Comparison of ENCODE assay signal across 18 cellular contexts in genomic region chr15:90386221-90386620, GRCh38. TPM values are rescaled to one million over a fixed set of nuclear protein-coding genes. Genes with fewer than 3 reads are reported as not detected.
DNase-seq lines count a peak whose midpoint lies in the region; ATAC-seq, FAIRE-seq and TF ChIP-seq lines count a peak whose summit lies in the region.
"Had no signal": no experiment of that assay in that cellular context is flagged by ENCODE, and none has a peak within 500 bp of the region (broad histone marks: within the 10 kb centered on the region; RNA-seq: fewer than 3 reads in every experiment).

No MANE protein-coding gene starts in this region.

- H3K9me3 ChIP-seq in keratinocyte (ENCODE audit: control insufficient read depth, low read depth, low read length) (no peaks in the 10 kb centered on the region), tibial artery (no peaks in the 10 kb centered on the region), endodermal cell (ENCODE audit: control insufficient read depth, low read length) (no peaks in the 10 kb centered on the region)
- H3K9me3 ChIP-seq: right atrium auricular region, SK-N-SH, upper lobe of right lung had no signal

- no peak overlapping the region for H3K4me2 ChIP-seq in keratinocyte (ENCODE audit: control insufficient read depth, extremely low read depth, insufficient read depth, low read depth, low read length)
- H3K4me2 ChIP-seq: SK-N-SH had no signal

- H3K4me3 Mint-ChIP-seq in activated naive CD4-positive, alpha-beta T cell treated with anti-CD3 and anti-CD28 coated beads, Interleukin-2, amount 50 U/mL, for 24 hours: peak overlapping the region; percentile 64
- peak overlapping the region; percentile 24 for H3K4me3 Mint-ChIP-seq in activated CD4-positive, alpha-beta memory T cell treated with anti-CD3 and anti-CD28 coated beads, Interleukin-2, amount 10 ng/mL, durations not matched to agents 7 days and 5 days
- H3K4me3 Mint-ChIP-seq in endodermal cell: no peak overlapping the region

- ATAC-seq in HG03342 (IDR thresholded peaks at IDR 0.05; ENCODE audit: unreplicated experiment): no peak
- no peak for ATAC-seq in HG03025 (IDR thresholded peaks at IDR 0.05; ENCODE audit: low FRiP score, unreplicated experiment)
- ATAC-seq: upper lobe of right lung had no signal

- peaks cover 30% of the 10 kb centered on the region for H3K79me2 ChIP-seq in keratinocyte (ENCODE audit: control insufficient read depth, insufficient read depth, low read length)

- H3K27me3 Mint-ChIP-seq in activated naive CD4-positive, alpha-beta T cell treated with anti-CD3 and anti-CD28 coated beads, Interleukin-2, amount 50 U/mL, for 24 hours: no peaks in the 10 kb centered on the region
- H3K27me3 Mint-ChIP-seq in activated CD4-positive, alpha-beta memory T cell treated with anti-CD3 and anti-CD28 coated beads, Interleukin-2, amount 10 ng/mL, durations not matched to agents 7 days and 5 days: no peaks in the 10 kb centered on the region
- H3K27me3 Mint-ChIP-seq in endodermal cell (ENCODE audit: insufficient read depth): no peaks in the 10 kb centered on the region

- H3K27me3 ChIP-seq in keratinocyte (ENCODE audit: control insufficient read depth, extremely low read depth, insufficient read depth, low read length) (no peaks in the 10 kb centered on the region), tibial artery (no peaks in the 10 kb centered on the region), endodermal cell (ENCODE audit: control insufficient read depth, insufficient read depth, low read length, poor library complexity, severe bottlenecking) (no peaks in the 10 kb centered on the region)
- H3K27me3 ChIP-seq: brain microvascular endothelial cell, right atrium auricular region, upper lobe of right lung had no signal

- no peaks in the 10 kb centered on the region for H3K9me3 Mint-ChIP-seq in activated naive CD4-positive, alpha-beta T cell treated with anti-CD3 and anti-CD28 coated beads, Interleukin-2, amount 50 U/mL, for 24 hours
- H3K9me3 Mint-ChIP-seq in activated CD4-positive, alpha-beta memory T cell treated with anti-CD3 and anti-CD28 coated beads, Interleukin-2, amount 10 ng/mL, durations not matched to agents 7 days and 5 days: peaks cover under 1% of the 10 kb centered on the region
- H3K9me3 Mint-ChIP-seq in endodermal cell: no peaks in the 10 kb centered on the region

- peaks cover 33% of the 10 kb centered on the region for H3K4me1 Mint-ChIP-seq in activated naive CD4-positive, alpha-beta T cell treated with anti-CD3 and anti-CD28 coated beads, Interleukin-2, amount 50 U/mL, for 24 hours
- peaks cover 37% of the 10 kb centered on the region for H3K4me1 Mint-ChIP-seq in activated CD4-positive, alpha-beta memory T cell treated with anti-CD3 and anti-CD28 coated beads, Interleukin-2, amount 10 ng/mL, durations not matched to agents 7 days and 5 days
- H3K4me1 Mint-ChIP-seq in endodermal cell: peaks cover 22% of the 10 kb centered on the region

- peaks cover 23% of the 10 kb centered on the region for H3K4me1 ChIP-seq in keratinocyte (ENCODE audit: control insufficient read depth, extremely low read depth, insufficient read depth, low read length)
- H3K4me1 ChIP-seq in tibial artery: peaks cover 4 to 23% (median 12%) of the 10 kb centered on the region in 4 donors
- H3K4me1 ChIP-seq in endodermal cell (ENCODE audit: control insufficient read depth, insufficient read depth, low read length): peaks cover 7% of the 10 kb centered on the region

- H2AFZ ChIP-seq in keratinocyte (ENCODE audit: control insufficient read depth, low read length): peak overlapping the region; percentile 21

- dilution Hi-C loops in keratinocyte (cut with MboI; ENCODE audit: extremely low pct_ligation_motif_present, low sequenced_read_pairs): no loop called here

- no peak for FAIRE-seq in keratinocyte (lab: Jason Lieb, UNC)

- TF ChIP-seq CTCF in keratinocyte (optimal IDR thresholded peaks at IDR 0.05 in 1 of 3, IDR thresholded peaks at IDR 0.05 in 1 of 3, conservative IDR thresholded peaks at IDR 0.05 in 1 of 3; ENCODE audit: extremely low read depth in 1 of 3, insufficient read depth in 2 of 3, low read length in 3 of 3): no peak
- no peak for TF ChIP-seq CTCF in tibial artery (IDR thresholded peaks at IDR 0.05)
- TF ChIP-seq CTCF in endodermal cell (conservative IDR thresholded peaks at IDR 0.05): no peak

- DNase-seq in activated naive CD4-positive, alpha-beta T cell treated with Interleukin-2 at 50 U/mL for 16 hours: no peak
- DNase-seq in activated CD4-positive, alpha-beta memory T cell treated with anti-CD3 and anti-CD28 coated beads, Interleukin-2, amount 10 ng/mL, durations not matched to agents 7 days and 5 days: no peak
- DNase-seq in keratinocyte (ENCODE audit: low read depth, low spot score): no peak
- DNase-seq in tibial artery: no peak
- no peak for DNase-seq in endodermal cell
- DNase-seq: activated T-cell treated with anti-CD3 and anti-CD28 coated beads for 4 hours; brain microvascular endothelial cell; hypothalamus; NCI-H187 treated with DMSO at 0.1 percent for 48 hours; NCI-H510A treated with DMSO at 0.1 percent for 48 hours; SK-N-SH; stimulated activated CD4-positive, alpha-beta T cell treated with anti-CD3 and anti-CD28 coated beads, Interleukin-1b, Interleukin-23, amount 100 ng/mL, for 48 hours; upper lobe of right lung had no signal

- peaks cover 2% of the 10 kb centered on the region for H4K20me1 ChIP-seq in keratinocyte (ENCODE audit: control insufficient read depth, extremely low read depth, insufficient read depth, low read length)

- H3K27ac ChIP-seq in keratinocyte (ENCODE audit: control insufficient read depth, insufficient read depth, low read length): no peak overlapping the region
- H3K27ac ChIP-seq in tibial artery: peak overlapping the region; percentile 17 to 23
- no peak overlapping the region for H3K27ac ChIP-seq in endodermal cell (ENCODE audit: low read depth, low read length)
- H3K27ac ChIP-seq: brain microvascular endothelial cell, right atrium auricular region, upper lobe of right lung, VCaP had no signal

- peaks cover 5% of the 10 kb centered on the region for H3K36me3 Mint-ChIP-seq in activated naive CD4-positive, alpha-beta T cell treated with anti-CD3 and anti-CD28 coated beads, Interleukin-2, amount 50 U/mL, for 24 hours
- H3K36me3 Mint-ChIP-seq in activated CD4-positive, alpha-beta memory T cell treated with anti-CD3 and anti-CD28 coated beads, Interleukin-2, amount 10 ng/mL, durations not matched to agents 7 days and 5 days (ENCODE audit: low read depth): peaks cover 27% of the 10 kb centered on the region
- H3K36me3 Mint-ChIP-seq in endodermal cell (ENCODE audit: low read depth): peaks cover 3% of the 10 kb centered on the region

- WGBS in endodermal cell (ENCODE audit: insufficient coverage in 1 of 2, insufficient read length in 1 of 2), 2 experiments: 99 to 100% methylated on average over 2 of the region's 2 CpGs

- intact Hi-C loops in tibial artery (cut with DNase I; ENCODE audit: low total_unique reads): no loop called here

- H3K4me3 ChIP-seq in keratinocyte (ENCODE audit: control insufficient read depth in 2 of 3, extremely low read depth in 1 of 3, insufficient read depth in 2 of 3, low read depth in 1 of 3, low read length in 3 of 3) (no peak overlapping the region), tibial artery (no peak overlapping the region), endodermal cell (ENCODE audit: low read length) (no peak overlapping the region)
- H3K4me3 ChIP-seq: right atrium auricular region, upper lobe of right lung had no signal

- H3K9me1 ChIP-seq in keratinocyte (ENCODE audit: control insufficient read depth, extremely low read depth, insufficient read depth, low read length): no peaks in the 10 kb centered on the region

- peaks cover 0 to 4% of the 10 kb centered on the region in 2 experiments for H3K36me3 ChIP-seq in keratinocyte (ENCODE audit: control insufficient read depth in 2 of 2, extremely low read depth in 1 of 2, insufficient read depth in 2 of 2, low read length in 2 of 2)
- H3K36me3 ChIP-seq in tibial artery: peaks cover 0 to 8% (median 5%) of the 10 kb centered on the region in 3 donors
- H3K36me3 ChIP-seq in endodermal cell (ENCODE audit: control insufficient read depth, insufficient read depth, low read length): peaks cover 6% of the 10 kb centered on the region
- H3K36me3 ChIP-seq: right atrium auricular region had no signal

- no peak overlapping the region for H3K9ac ChIP-seq in keratinocyte (ENCODE audit: control insufficient read depth, extremely low read depth, insufficient read depth, low read length)
- H3K9ac ChIP-seq in endodermal cell (ENCODE audit: extremely low read depth, low read length, poor library complexity, severe bottlenecking): no peak overlapping the region
- H3K9ac ChIP-seq: SK-N-SH had no signal

- POLR2A ChIA-PET in activated CD4-positive, alpha-beta memory T cell treated with anti-CD3 and anti-CD28 coated beads, Interleukin-2, amount 10 ng/mL, durations not matched to agents 7 days and 5 days (lab: Charles Lee): interaction anchor here (3.8 kb wide), 1 partner anchor 10 kb away, joined by 94 read pairs; no protein-coding TSS in a partner anchor

- H3K27ac Mint-ChIP-seq in activated naive CD4-positive, alpha-beta T cell treated with anti-CD3 and anti-CD28 coated beads, Interleukin-2, amount 50 U/mL, for 24 hours: peak overlapping the region; percentile 89
- H3K27ac Mint-ChIP-seq in activated CD4-positive, alpha-beta memory T cell treated with anti-CD3 and anti-CD28 coated beads, Interleukin-2, amount 10 ng/mL, durations not matched to agents 7 days and 5 days: peak overlapping the region; percentile 61
- no peak overlapping the region for H3K27ac Mint-ChIP-seq in endodermal cell

- CTCF ChIA-PET in activated CD4-positive, alpha-beta memory T cell treated with anti-CD3 and anti-CD28 coated beads, Interleukin-2, amount 10 ng/mL, durations not matched to agents 7 days and 5 days (lab: Charles Lee): interaction anchor here (0.6 to 0.8 kb wide), 2 partner anchors 97 to 175 kb away, joined by 3 to 4 read pairs; no protein-coding TSS in a partner anchor

RNA-seq across cellular contexts. Expression of gene IQGAP1, which starts 1.8 kb away (rescaled TPM):
- 100 to 1,000 TPM; 229 to 240 TPM for total RNA-seq in activated CD4-positive, alpha-beta memory T cell treated with anti-CD3 and anti-CD28 coated beads, Interleukin-2, amount 10 ng/mL, durations not matched to agents 7 days and 5 days
- 219 to 310 TPM (median 253 TPM) in 3 replicates for polyA plus RNA-seq in keratinocyte
- 1,067 TPM for polyA plus RNA-seq in keratinocyte (2011; ENCODE audit: low read depth)
- 127 and 198 TPM in 2 replicates for polyA plus RNA-seq in keratinocyte (2011; cell fraction: cytosol; rRNA removed)
- 543 and 692 TPM in 2 replicates for polyA plus RNA-seq in keratinocyte (2011; cell fraction: nucleus; rRNA removed)
- polyA plus RNA-seq in keratinocyte (2012; ENCODE audit: low replicate concordance): 163 and 252 TPM in 2 replicates
- polyA minus RNA-seq in keratinocyte: 189 to 616 TPM (median 435 TPM) in 3 replicates
- polyA minus RNA-seq in keratinocyte (2011; cell fraction: cytosol; rRNA and poly(A)+ RNA removed): 205 TPM
- 533 and 899 TPM in 2 replicates for polyA minus RNA-seq in keratinocyte (2011; cell fraction: nucleus; rRNA and poly(A)+ RNA removed)
- 100 to 1,000 TPM in 1 of 2 donors, 10 to 100 TPM in 1; 94.4 to 124 TPM for total RNA-seq in endodermal cell
- 48.6 TPM for polyA plus RNA-seq in endodermal cell (2013, experiment 1 of 2)
- polyA plus RNA-seq in endodermal cell (2013, experiment 2 of 2): 59.3 TPM

RNA-seq across cellular contexts. Expression of gene ZNF774, which starts 34.1 kb away (rescaled TPM):
- total RNA-seq in activated CD4-positive, alpha-beta memory T cell treated with anti-CD3 and anti-CD28 coated beads, Interleukin-2, amount 10 ng/mL, durations not matched to agents 7 days and 5 days: 1 to 10 TPM in 1 of 2 experiments, under 1 TPM in 1; 0.83 to 1.0 TPM
- 2.0 to 2.3 TPM (median 2.2 TPM) in 3 replicates for polyA plus RNA-seq in keratinocyte
- polyA plus RNA-seq in keratinocyte (2011; ENCODE audit: low read depth): 1.1 TPM
- polyA plus RNA-seq in keratinocyte (2011; cell fraction: cytosol; rRNA removed): 1.1 and 1.5 TPM in 2 replicates
- polyA plus RNA-seq in keratinocyte (2011; cell fraction: nucleus; rRNA removed): 2.6 and 2.8 TPM in 2 replicates
- 0.78 and 1.5 TPM in 2 replicates for polyA plus RNA-seq in keratinocyte (2012; ENCODE audit: low replicate concordance)
- 0.72 to 1.8 TPM (median 1.4 TPM) in 3 replicates for polyA minus RNA-seq in keratinocyte
- 0.38 TPM for polyA minus RNA-seq in keratinocyte (2011; cell fraction: cytosol; rRNA and poly(A)+ RNA removed)
- 0.74 and 2.2 TPM in 2 replicates for polyA minus RNA-seq in keratinocyte (2011; cell fraction: nucleus; rRNA and poly(A)+ RNA removed)
- total RNA-seq in endodermal cell: 1 to 10 TPM; 2.5 to 3.6 TPM
- 2.0 TPM for polyA plus RNA-seq in endodermal cell (2013, experiment 1 of 2)
- polyA plus RNA-seq in endodermal cell (2013, experiment 2 of 2): 2.5 TPM

Comparison
In these comparisons a context has a peak if more than half of its experiments do, and no peak if none do; other contexts are left out.
1. H3K27ac ChIP-seq: peak in tibial artery (2 of 2); none in keratinocyte (single experiment) and endodermal cell (single experiment).